ENCODE assay signal across 28 cellular contexts in the genomic region with DNA sequence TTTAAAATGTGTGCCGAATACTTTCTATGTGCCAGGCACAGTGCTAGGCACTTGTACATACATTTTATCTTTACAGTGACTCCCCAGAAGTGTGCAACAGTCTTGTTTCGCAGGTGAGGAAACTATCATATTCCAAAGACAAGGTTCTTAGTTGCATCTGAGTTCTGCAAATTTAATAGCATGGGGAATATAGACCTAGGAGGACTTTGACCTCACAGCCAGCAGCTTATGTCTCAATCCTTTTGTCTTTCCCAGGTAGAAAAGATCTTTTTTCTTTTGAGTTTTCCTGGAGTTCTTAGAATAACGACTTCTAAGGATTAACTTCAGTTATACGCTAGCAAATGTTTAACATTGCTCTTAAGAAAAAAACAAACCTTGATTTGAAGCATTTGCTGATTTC.
"Had no signal": no experiment of that assay in that cellular context is flagged by ENCODE, and none has a peak within 500 bp of the region (broad histone marks: within the 10 kb centered on the region; RNA-seq: fewer than 3 reads in every experiment).

No MANE protein-coding gene starts in this region.

- H3K9ac ChIP-seq: neural progenitor cell, parathyroid adenoma had no signal

- H3K36me3 Mint-ChIP-seq: naive B cell; natural killer cell treated with Interleukin-12 subunit alpha and Interleukin-12 subunit beta and Interleukin-15 and Interleukin-18, amount 100 ng/mL, for 72 hours; neural progenitor cell; stimulated activated memory B cell treated with anti-CD40 and anti-IgM and Interleukin-4, amounts not matched to agents 10 μg/mL and 1 μg/mL and 100 μg/mL, for 72 hours had no signal

- H3K4me2 ChIP-seq: neural progenitor cell had no signal

- H3K79me2 ChIP-seq: parathyroid adenoma had no signal

- H3K4me1 Mint-ChIP-seq: naive B cell; stimulated activated memory B cell treated with anti-CD40 and anti-IgM and Interleukin-4, amounts not matched to agents 10 μg/mL and 1 μg/mL and 100 μg/mL, for 72 hours had no signal

- H3K4me3 Mint-ChIP-seq: dendritic cell treated with granulocyte-macrophage colony-stimulating factor and Interleukin-4, amounts not matched to agents 40 ng/mL and 50 ng/mL, for 4 days; naive B cell; natural killer cell treated with Interleukin-12 subunit alpha and Interleukin-12 subunit beta and Interleukin-15 and Interleukin-18, amount 100 ng/mL, for 72 hours; neural progenitor cell; stimulated activated memory B cell treated with anti-CD40 and anti-IgM and Interleukin-4, amounts not matched to agents 10 μg/mL and 1 μg/mL and 100 μg/mL, for 72 hours had no signal

- FAIRE-seq: endothelial cell of umbilical vein, islet of Langerhans, urothelium cell line had no signal

- H3K4me3 ChIP-seq: colonic mucosa, esophagus muscularis mucosa, gastroesophageal sphincter, heart left ventricle, left ventricle myocardium inferior, lower lobe of right lung, neural progenitor cell, spleen, testis, tibial artery, upper lobe of left lung had no signal

- H3K9me3 ChIP-seq: colonic mucosa, esophagus muscularis mucosa, gastroesophageal sphincter, lower lobe of right lung, spleen, testis, tibial artery, upper lobe of left lung had no signal

- H3K27ac ChIP-seq: colonic mucosa, esophagus muscularis mucosa, foreskin keratinocyte, gastroesophageal sphincter, left ventricle myocardium inferior, lower lobe of right lung, neural progenitor cell, parathyroid adenoma, spleen, testis, tibial artery, upper lobe of left lung had no signal

- DNase-seq: colonic mucosa; effector memory CD4-positive, alpha-beta T cell; foreskin keratinocyte; heart left ventricle; hippocampal formation; left cardiac atrium; left ventricle myocardium inferior; lower lobe of right lung; naive B cell; spleen; stimulated activated CD4-positive, alpha-beta T cell treated with anti-CD3 and anti-CD28 coated beads, Interleukin-4, amount 100 ng/mL, for 4 hours; stimulated activated naive CD8-positive, alpha-beta T cell treated with anti-CD3 and anti-CD28 coated beads, Interleukin-15, Interleukin-2, amounts not matched to agents 100 U/mL and 50 U/mL, for 24 hours; substantia nigra; testis; tibial artery; upper lobe of left lung had no signal

- H3K4me1 ChIP-seq: foreskin keratinocyte, lower lobe of right lung, parathyroid adenoma, spleen, testis had no signal

- H2AFZ ChIP-seq: neural progenitor cell, parathyroid adenoma had no signal

- H3K9me3 Mint-ChIP-seq: dendritic cell treated with granulocyte-macrophage colony-stimulating factor and Interleukin-4, amounts not matched to agents 40 ng/mL and 50 ng/mL, for 4 days; naive B cell; natural killer cell treated with Interleukin-12 subunit alpha and Interleukin-12 subunit beta and Interleukin-15 and Interleukin-18, amount 100 ng/mL, for 72 hours; stimulated activated memory B cell treated with anti-CD40 and anti-IgM and Interleukin-4, amounts not matched to agents 10 μg/mL and 1 μg/mL and 100 μg/mL, for 72 hours had no signal

- H3K27me3 ChIP-seq: colonic mucosa, esophagus muscularis mucosa, gastroesophageal sphincter, heart left ventricle, neural progenitor cell, testis, tibial artery, upper lobe of left lung had no signal

- H3K27ac Mint-ChIP-seq: dendritic cell treated with granulocyte-macrophage colony-stimulating factor and Interleukin-4, amounts not matched to agents 40 ng/mL and 50 ng/mL, for 4 days; naive B cell; natural killer cell treated with Interleukin-12 subunit alpha and Interleukin-12 subunit beta and Interleukin-15 and Interleukin-18, amount 100 ng/mL, for 72 hours; progenitor cell of endocrine pancreas; stimulated activated memory B cell treated with anti-CD40 and anti-IgM and Interleukin-4, amounts not matched to agents 10 μg/mL and 1 μg/mL and 100 μg/mL, for 72 hours had no signal

- H3K36me3 ChIP-seq: colonic mucosa, esophagus muscularis mucosa, gastroesophageal sphincter, heart left ventricle, left ventricle myocardium inferior, lower lobe of right lung, neural progenitor cell, spleen, tibial artery, upper lobe of left lung had no signal

- ATAC-seq: foreskin keratinocyte; gastroesophageal sphincter; heart left ventricle; left cardiac atrium; lower lobe of right lung; natural killer cell treated with Interleukin-12 subunit alpha and Interleukin-12 subunit beta and Interleukin-15 and Interleukin-18, amount 100 ng/mL, for 72 hours; sciatic nerve; stimulated activated memory B cell treated with anti-CD40 and anti-IgM and Interleukin-4, amounts not matched to agents 10 μg/mL and 1 μg/mL and 100 μg/mL, for 72 hours; stimulated activated naive CD8-positive, alpha-beta T cell treated with anti-CD3 and anti-CD28 coated beads, Interleukin-15, Interleukin-2, amounts not matched to agents 100 U/mL and 50 U/mL, for 24 hours had no signal
